In genomic region chr11:46127150-46127638, GRCh38 we compare ENCODE assay signal across 8 cellular contexts. TPM values are rescaled to one million over a fixed set of nuclear protein-coding genes. Genes with fewer than 3 reads are reported as not detected.
DNase-seq lines count a peak whose midpoint lies in the region; ATAC-seq and TF ChIP-seq lines count a peak whose summit lies in the region.

No MANE protein-coding gene starts in this region.

- H3K4me3 ChIP-seq in breast epithelium = no peak overlapping the region

- no peaks in the 10 kb centered on the region for H3K9me3 ChIP-seq in breast epithelium

- H3K4me3 Mint-ChIP-seq in MCF 10A (ENCODE audit: unreplicated experiment) (no peak overlapping the region), immature natural killer cell (peak overlapping the region in 3 of 5 donors; percentile 52 to 63 (median 57))

- TF ChIP-seq POLR2A in breast epithelium (IDR thresholded peaks at IDR 0.05) = no peak

- H3K27me3 Mint-ChIP-seq in MCF 10A (ENCODE audit: insufficient read depth, unreplicated experiment) = no peaks in the 10 kb centered on the region
- H3K27me3 Mint-ChIP-seq in immature natural killer cell (ENCODE audit: low read depth in 3 of 3) = peaks cover 0 to 3% (median 2%) of the 10 kb centered on the region in 3 donors

- H3K27ac Mint-ChIP-seq in MCF 10A (ENCODE audit: low read depth, unreplicated experiment) (no peak overlapping the region), immature natural killer cell (peak overlapping the region; percentile 41 to 87 (median 85))

- DNase-seq in MCF 10A (ENCODE audit: unreplicated experiment) = peak; percentile 94
- no peak for DNase-seq in breast epithelium (ENCODE audit: low spot score in 2 of 2)
- DNase-seq in RKO (ENCODE audit: low spot score) = peak; percentile 92
- DNase-seq in activated effector memory CD4-positive, alpha-beta T cell treated with anti-CD3 and anti-CD28 coated beads, Interleukin-2, amount 50 U/mL, for 16 hours = peak; percentile 78
- DNase-seq in immature natural killer cell = peak; percentile 68 to 74 (median 73)
- no peak for DNase-seq in NCI-H2107 treated with DMSO at 0.1 percent for 48 hours (lab: John Stamatoyannopoulos, UW; ENCODE audit: unreplicated experiment)

- CTCF ChIA-PET in MCF 10A (lab: Yijun Ruan, JAX) = interaction anchor here (0.7 to 1.5 kb wide), 2 partner anchors 33 to 188 kb away, joined by 3 to 4 read pairs; no protein-coding TSS in a partner anchor

- ATAC-seq in HG03097 (IDR thresholded peaks at IDR 0.05; ENCODE audit: low FRiP score, unreplicated experiment) (peak; percentile 75), HG02884 (IDR thresholded peaks at IDR 0.05; ENCODE audit: unreplicated experiment) (no peak)

- POLR2A ChIA-PET in MCF 10A (lab: Yijun Ruan, JAX) = interaction anchor here (0.6 to 1.8 kb wide), 8 partner anchors 9 to 116 kb away, joined by 3 to 9 read pairs (median 4); no protein-coding TSS in a partner anchor

- BruUV-seq in MCF 10A (replicated peaks; lab: Mats Ljungman, UMichigan) = no TSS peak

- intact Hi-C loops in MCF 10A (cut with micrococcal nuclease) = loop anchor here (1.0 kb wide), 2 partner anchors 110 to 181 kb away; no protein-coding TSS in a partner anchor
- intact Hi-C loops in breast epithelium (cut with DNase I; ENCODE audit: low total_unique reads) = no loop called here

- TF ChIP-seq CTCF in MCF 10A (IDR thresholded peaks at IDR 0.05; ENCODE audit: unreplicated experiment) = peak; percentile 50
- no peak for TF ChIP-seq CTCF in breast epithelium (IDR thresholded peaks at IDR 0.05)

- no peaks in the 10 kb centered on the region for H3K27me3 ChIP-seq in breast epithelium

- H3K4me1 Mint-ChIP-seq in MCF 10A (ENCODE audit: insufficient read depth, unreplicated experiment) (peaks cover 8% of the 10 kb centered on the region), immature natural killer cell (peaks cover 18 to 28% of the 10 kb centered on the region in 2 donors)

- no peaks in the 10 kb centered on the region for H3K36me3 ChIP-seq in breast epithelium

- H3K4me1 ChIP-seq in breast epithelium = no peaks in the 10 kb centered on the region

- H3K27ac ChIP-seq in breast epithelium = no peak overlapping the region

- H3K9me3 Mint-ChIP-seq in MCF 10A (ENCODE audit: unreplicated experiment) (no peaks in the 10 kb centered on the region), immature natural killer cell (no peaks in the 10 kb centered on the region)

- H3K36me3 Mint-ChIP-seq in MCF 10A (ENCODE audit: insufficient read depth, unreplicated experiment) (no peaks in the 10 kb centered on the region), immature natural killer cell (no peaks in the 10 kb centered on the region)

RNA-seq across cellular contexts. Expression of gene PHF21A, which starts 5.9 kb away (rescaled TPM):
- total RNA-seq in MCF 10A (2022) = 33.2 and 37.6 TPM in 2 replicates
- total RNA-seq in breast epithelium = 10 to 100 TPM; 23.4 to 70.8 (median 42.7) TPM
- polyA plus RNA-seq in immature natural killer cell = 10 to 100 TPM in 1 of 3 donors, 1 to 10 TPM in 2; 4.4 to 21.3 (median 5.8) TPM

Comparison
In these comparisons a context has a peak if more than half of its experiments do, and no peak if none do; other contexts are left out.
1. DNase-seq: peak in MCF 10A (single experiment), RKO (single experiment), activated effector memory CD4-positive, alpha-beta T cell treated with anti-CD3 and anti-CD28 coated beads, Interleukin-2, amount 50 U/mL, for 16 hours (single experiment) and immature natural killer cell (3 of 3); none in breast epithelium (0 of 2) and NCI-H2107 treated with DMSO at 0.1 percent for 48 hours (single experiment).